28 cellular contexts compared by ENCODE assay signal in genomic region chr10:114406455-114406854, GRCh38.
"Had no signal": no experiment of that assay in that cellular context is flagged by ENCODE, and none has a peak within 500 bp of the region (broad histone marks: within the 10 kb centered on the region; RNA-seq: fewer than 3 reads in every experiment).

No MANE protein-coding gene starts in this region.

- H3K9ac ChIP-seq: parathyroid adenoma had no signal

- H3K27ac Mint-ChIP-seq: natural killer cell; progenitor cell of endocrine pancreas; stimulated activated effector memory CD8-positive, alpha-beta T cell treated with anti-CD3 and anti-CD28 coated beads, Interleukin-12 subunit alpha, Interleukin-12 subunit beta, amount 100 ng/mL, for 72 hours; stimulated activated naive B cell treated with anti-CD40 and anti-IgM and Interleukin-4, amounts not matched to agents 10 μg/mL and 1 μg/mL and 100 μg/mL, for 72 hours; stimulated activated naive CD8-positive, alpha-beta T cell treated with anti-CD3 and anti-CD28 coated beads, Interleukin-15, Interleukin-2, amounts not matched to agents 100 ng/mL and 50 ng/mL, for 24 hours had no signal

- H3K9me3 Mint-ChIP-seq: natural killer cell; nephron; stimulated activated effector memory CD8-positive, alpha-beta T cell treated with anti-CD3 and anti-CD28 coated beads, Interleukin-12 subunit alpha, Interleukin-12 subunit beta, amount 100 ng/mL, for 72 hours; stimulated activated naive CD8-positive, alpha-beta T cell treated with anti-CD3 and anti-CD28 coated beads, Interleukin-15, Interleukin-2, amounts not matched to agents 100 ng/mL and 50 ng/mL, for 24 hours had no signal

- H3K36me3 ChIP-seq: ovary, right lobe of liver, sigmoid colon, stomach, thoracic aorta, thyroid gland, tibial nerve, upper lobe of left lung, vagina had no signal

- H3K4me3 Mint-ChIP-seq: natural killer cell; stimulated activated effector memory CD8-positive, alpha-beta T cell treated with anti-CD3 and anti-CD28 coated beads, Interleukin-12 subunit alpha, Interleukin-12 subunit beta, amount 100 ng/mL, for 72 hours; stimulated activated naive B cell treated with anti-CD40 and anti-IgM and Interleukin-4, amounts not matched to agents 10 μg/mL and 1 μg/mL and 100 μg/mL, for 72 hours; stimulated activated naive CD8-positive, alpha-beta T cell treated with anti-CD3 and anti-CD28 coated beads, Interleukin-15, Interleukin-2, amounts not matched to agents 100 ng/mL and 50 ng/mL, for 24 hours had no signal

- ATAC-seq: natural killer cell; psoas muscle; right cardiac atrium; right lobe of liver; stimulated activated effector memory CD8-positive, alpha-beta T cell treated with anti-CD3 and anti-CD28 coated beads, Interleukin-12 subunit alpha, Interleukin-12 subunit beta, amount 100 ng/mL, for 72 hours; stimulated activated naive B cell treated with anti-CD40 and anti-IgM and Interleukin-4, amounts not matched to agents 10 μg/mL and 1 μg/mL and 100 μg/mL, for 72 hours had no signal

- H3K36me3 Mint-ChIP-seq: natural killer cell; stimulated activated effector memory CD8-positive, alpha-beta T cell treated with anti-CD3 and anti-CD28 coated beads, Interleukin-12 subunit alpha, Interleukin-12 subunit beta, amount 100 ng/mL, for 72 hours had no signal

- H2AFZ ChIP-seq: parathyroid adenoma had no signal

- H3K4me3 ChIP-seq: ovary, psoas muscle, right lobe of liver, sigmoid colon, stomach, thoracic aorta, thyroid gland, tibial nerve, upper lobe of left lung, vagina had no signal

- H3K9me3 ChIP-seq: ovary, psoas muscle, right lobe of liver, sigmoid colon, stomach, thoracic aorta, thyroid gland, tibial nerve, upper lobe of left lung, vagina had no signal

- FAIRE-seq: small intestine, urothelium cell line had no signal

- H3K27me3 ChIP-seq: ovary, thyroid gland, tibial nerve, vagina had no signal

- DNase-seq: natural killer cell; occipital lobe; ovary; posterior cingulate gyrus; psoas muscle; right cardiac atrium; right lobe of liver; sigmoid colon; small intestine; stimulated activated CD4-positive, alpha-beta T cell treated with anti-CD3 and anti-CD28 coated beads, Interleukin-15, amount 100 ng/mL, for 24 hours; stimulated activated CD4-positive, alpha-beta T cell treated with anti-CD3 and anti-CD28 coated beads, Interleukin-2, amount 100 ng/mL, for 24 hours; stimulated activated CD4-positive, alpha-beta T cell treated with anti-CD3 and anti-CD28 coated beads, Interleukin-2, amount 100 ng/mL, for 48 hours; stimulated activated CD4-positive, alpha-beta T cell treated with anti-CD3 and anti-CD28 coated beads, Interleukin-4, amount 100 ng/mL, for 24 hours; stimulated activated naive B cell treated with anti-CD40 and anti-IgM and Interleukin-4, amounts not matched to agents 10 μg/mL and 1 μg/mL and 100 μg/mL, for 72 hours; stimulated activated naive CD4-positive, alpha-beta T cell treated with Interleukin-2 at 50 U/mL for 16 hours; stomach; thyroid gland; trophoblast cell; upper lobe of left lung had no signal

- H3K27ac ChIP-seq: ovary, parathyroid adenoma, psoas muscle, right lobe of liver, sigmoid colon, stomach, thoracic aorta, tibial nerve, upper lobe of left lung, vagina had no signal
